In genomic region chr22:46116491-46116958, GRCh38 we compare ENCODE assay signal across 8 cellular contexts. TPM values are rescaled to one million over a fixed set of nuclear protein-coding genes. Genes with fewer than 3 reads are reported as not detected.
DNase-seq lines count a peak whose midpoint lies in the region; ATAC-seq and TF ChIP-seq lines count a peak whose summit lies in the region.

No MANE protein-coding gene starts in this region.

- 35 to 45% methylated on average over 9 to 25 of the region's 28 CpGs for WGBS in testis, 2 donors

- H3K4me1 ChIP-seq in parathyroid adenoma, result no peaks in the 10 kb centered on the region
- peaks cover 75% of the 10 kb centered on the region for H3K4me1 ChIP-seq in testis

- H3K4me3 ChIP-seq in GM12865 (ENCODE audit: low read depth, low read length), result no peak overlapping the region
- no peak overlapping the region for H3K4me3 ChIP-seq in parathyroid adenoma (ENCODE audit: low read depth, low read length)
- no peak overlapping the region for H3K4me3 ChIP-seq in testis

- TF ChIP-seq CTCF in GM12865 (IDR thresholded peaks at IDR 0.05; ENCODE audit: insufficient read depth, low read depth, low read length, missing control alignments), result peak; percentile 92
- TF ChIP-seq CTCF in parathyroid adenoma (IDR thresholded peaks at IDR 0.05), result peak; percentile 88
- peak; percentile 81 to 90 (median 87) for TF ChIP-seq CTCF in testis (IDR thresholded peaks at IDR 0.05)

- ATAC-seq in activated naive CD4-positive, alpha-beta T cell treated with anti-CD3 and anti-CD28 coated beads, Interleukin-2, amount 50 U/mL, for 72 hours, result peak; percentile 92 to 94

- H3K9ac ChIP-seq in parathyroid adenoma, result no peak overlapping the region

- peak overlapping the region in 1 of 2 donors; percentile 40 for H3K27ac Mint-ChIP-seq in activated naive CD4-positive, alpha-beta T cell treated with anti-CD3 and anti-CD28 coated beads, Interleukin-2, amount 50 U/mL, for 72 hours

- TF ChIP-seq POLR2A in testis (IDR thresholded peaks at IDR 0.05), result no peak

- H3K27ac ChIP-seq in parathyroid adenoma, result no peak overlapping the region
- H3K27ac ChIP-seq in testis, result peak overlapping the region; percentile 59 to 83

- H2AFZ ChIP-seq in parathyroid adenoma, result no peak overlapping the region

- no peaks in the 10 kb centered on the region for H3K36me3 Mint-ChIP-seq in activated naive CD4-positive, alpha-beta T cell treated with anti-CD3 and anti-CD28 coated beads, Interleukin-2, amount 50 U/mL, for 72 hours

- no peaks in the 10 kb centered on the region for H3K36me3 ChIP-seq in parathyroid adenoma (ENCODE audit: control insufficient read depth, insufficient read depth, low read length)
- H3K36me3 ChIP-seq in testis (ENCODE audit: low read depth, missing control alignments), result no peaks in the 10 kb centered on the region

- no peaks in the 10 kb centered on the region for H3K79me2 ChIP-seq in parathyroid adenoma

- H3K9me3 Mint-ChIP-seq in activated naive CD4-positive, alpha-beta T cell treated with anti-CD3 and anti-CD28 coated beads, Interleukin-2, amount 50 U/mL, for 72 hours, result no peaks in the 10 kb centered on the region

- H3K9me3 ChIP-seq in parathyroid adenoma (ENCODE audit: control insufficient read depth, low read length), result no peaks in the 10 kb centered on the region
- H3K9me3 ChIP-seq in testis, result no peaks in the 10 kb centered on the region

- DNase-seq in GM12865 (ENCODE audit: low read depth), result peak; percentile 90
- DNase-seq in KG1 (lab: John Stamatoyannopoulos, UW), result peak; percentile 43
- DNase-seq in SKM-1 treated with dmso at 0.1 percent for 144 hours (lab: John Stamatoyannopoulos, UW; ENCODE audit: unreplicated experiment), result peak; percentile 77
- DNase-seq in activated naive CD4-positive, alpha-beta T cell treated with anti-CD3 and anti-CD28 coated beads, Interleukin-2, amount 50 U/mL, for 72 hours (ENCODE audit: low spot score in 2 of 2), result peak; percentile 83 to 85
- DNase-seq in glomerular visceral epithelial cell (ENCODE audit: extremely low spot score), result peak; percentile 90
- peak; percentile 96 for DNase-seq in testis
- no peak for DNase-seq in OCI-M2 (lab: John Stamatoyannopoulos, UW; ENCODE audit: unreplicated experiment)

- no peaks in the 10 kb centered on the region for H3K27me3 ChIP-seq in parathyroid adenoma (ENCODE audit: control insufficient read depth, insufficient read depth, low read length)
- H3K27me3 ChIP-seq in testis, result no peaks in the 10 kb centered on the region

- H3K4me2 ChIP-seq in parathyroid adenoma (ENCODE audit: low read length), result no peak overlapping the region

- intact Hi-C loops in testis (cut with DNase I; ENCODE audit: low total_unique reads), result loop anchor here (5.0 kb wide), 1 partner anchor 109 kb away; no protein-coding TSS in a partner anchor

RNA-seq across cellular contexts. Expression of gene PPARA, which starts 33.8 kb away (rescaled TPM):
- total RNA-seq in activated naive CD4-positive, alpha-beta T cell treated with anti-CD3 and anti-CD28 coated beads, Interleukin-2, amount 50 U/mL, for 72 hours, result 10 to 100 TPM; 10.8 to 13.1 TPM
- 10 to 100 TPM; 18.1 to 19.9 TPM for total RNA-seq in testis
- polyA plus RNA-seq in testis (ENCODE audit: insufficient read depth, low read depth, low replicate concordance), result 4.8 TPM
